15 cellular contexts compared by ENCODE assay signal in genomic region chr2:182504903-182505302, GRCh38.
DNase-seq lines count a peak whose midpoint lies in the region; ATAC-seq and TF ChIP-seq lines count a peak whose summit lies in the region.
"Had no signal": no experiment of that assay in that cellular context is flagged by ENCODE, and none has a peak within 500 bp of the region (broad histone marks: within the 10 kb centered on the region; RNA-seq: fewer than 3 reads in every experiment).

No MANE protein-coding gene starts in this region.

- TF ChIP-seq CTCF in SK-N-SH (IDR thresholded peaks at IDR 0.05) = no peak
- TF ChIP-seq CTCF in fibroblast of pulmonary artery (IDR thresholded peaks at IDR 0.05; ENCODE audit: low read length, missing control alignments) = no peak

- H3K14ac ChIP-seq in neuronal stem cell (ENCODE audit: low read length) = no peak overlapping the region

- H3K4me3 Mint-ChIP-seq in stimulated activated memory B cell treated with anti-CD40 and anti-IgM and Interleukin-4, amounts not matched to agents 10 μg/mL and 1 μg/mL and 100 μg/mL, for 72 hours = no peak overlapping the region
- H3K4me3 Mint-ChIP-seq: activated naive CD4-positive, alpha-beta T cell treated with anti-CD3 and anti-CD28 coated beads for 36 hours; CD14-positive monocyte had no signal

- H2AFZ ChIP-seq in SK-N-SH (ENCODE audit: low read depth) (peak overlapping the region; percentile 38; the same call in 1 of the 2 replicates), neuronal stem cell (ENCODE audit: low read length) (no peak overlapping the region)

- no peak overlapping the region for H4K8ac ChIP-seq in neuronal stem cell (ENCODE audit: low read depth, low read length)

- DNase-seq in AG20443 (ENCODE audit: low spot score) (peak; percentile 66), SK-N-SH (no peak), fibroblast of pulmonary artery (ENCODE audit: low read depth) (peak; percentile 95), neuronal stem cell (ENCODE audit: low spot score) (no peak), cerebellum (ENCODE audit: low spot score) (no peak), inferior parietal cortex (ENCODE audit: extremely low spot score) (no peak), dermis blood vessel endothelial cell (no peak)
- DNase-seq: activated naive CD4-positive, alpha-beta T cell treated with anti-CD3 and anti-CD28 coated beads for 36 hours; MM.1S; Peyer's patch; stimulated activated CD4-positive, alpha-beta T cell treated with anti-CD3 and anti-CD28 coated beads, Interleukin-2, amount 100 ng/mL, for 48 hours; stimulated activated naive CD4-positive, alpha-beta T cell had no signal

- 58% methylated on average over 2 of the region's 2 CpGs for WGBS in SK-N-SH (ENCODE audit: low lambda C conversion rate)
- no CpG with 5 or more reads among the region's 2 CpGs for WGBS in neuronal stem cell (ENCODE audit: extremely low coverage in 2 of 2, insufficient read length in 2 of 2, insufficient replicate concordance in 1 of 2), 2 donors

- no peaks in the 10 kb centered on the region for H3K79me2 ChIP-seq in SK-N-SH (ENCODE audit: insufficient read depth)

- TF ChIP-seq RAD21 in SK-N-SH (IDR thresholded peaks at IDR 0.05; ENCODE audit: low read length) = no peak

- H2BK12ac ChIP-seq in neuronal stem cell (ENCODE audit: low read length) = no peak overlapping the region

- H3K79me1 ChIP-seq in neuronal stem cell (ENCODE audit: low read depth, low read length) = no peaks in the 10 kb centered on the region

- no peak overlapping the region for H3K23ac ChIP-seq in neuronal stem cell (ENCODE audit: low read depth, low read length, poor library complexity)

- H3K27ac ChIP-seq in SK-N-SH (ENCODE audit: low read depth in 2 of 2, low read length in 1 of 2) (no peak overlapping the region), neuronal stem cell (replicated peaks; ENCODE audit: low read length) (peak overlapping the region; percentile 20)
- H3K27ac ChIP-seq: Peyer's patch, prostate gland had no signal

- H4K91ac ChIP-seq in neuronal stem cell (ENCODE audit: low read depth, low read length, poor library complexity) = no peak overlapping the region

- no peaks in the 10 kb centered on the region for H3K27me3 Mint-ChIP-seq in stimulated activated memory B cell treated with anti-CD40 and anti-IgM and Interleukin-4, amounts not matched to agents 10 μg/mL and 1 μg/mL and 100 μg/mL, for 72 hours

- no peak for TF ChIP-seq EP300 in SK-N-SH (IDR thresholded peaks at IDR 0.05; ENCODE audit: borderline replicate concordance in 1 of 2, low read depth in 1 of 2, low read length in 1 of 2)

- H2AK5ac ChIP-seq in neuronal stem cell (ENCODE audit: low read depth, low read length) = no peak overlapping the region

- no peak overlapping the region for H2BK120ac ChIP-seq in neuronal stem cell (ENCODE audit: low read depth, low read length)

- H2BK5ac ChIP-seq in neuronal stem cell (ENCODE audit: low read length) = no peak overlapping the region

- no peak overlapping the region for H3K18ac ChIP-seq in neuronal stem cell (ENCODE audit: low read length)

- no peaks in the 10 kb centered on the region for H4K20me1 ChIP-seq in SK-N-SH (ENCODE audit: insufficient read depth)

- H3K9me3 Mint-ChIP-seq in stimulated activated memory B cell treated with anti-CD40 and anti-IgM and Interleukin-4, amounts not matched to agents 10 μg/mL and 1 μg/mL and 100 μg/mL, for 72 hours = no peaks in the 10 kb centered on the region
- H3K9me3 Mint-ChIP-seq: activated naive CD4-positive, alpha-beta T cell treated with anti-CD3 and anti-CD28 coated beads for 36 hours had no signal

- H3K36me3 ChIP-seq in SK-N-SH (replicated peaks in 1 of 2; ENCODE audit: control insufficient read depth in 1 of 2, insufficient read depth in 2 of 2, low read length in 1 of 2) = no peaks in the 10 kb centered on the region
- no peaks in the 10 kb centered on the region for H3K36me3 ChIP-seq in neuronal stem cell (replicated peaks in 1 of 2; ENCODE audit: control insufficient read depth in 2 of 2, insufficient read depth in 2 of 2, low read length in 2 of 2)
- H3K36me3 ChIP-seq: Peyer's patch, prostate gland had no signal

- no peak overlapping the region for H3K27ac Mint-ChIP-seq in stimulated activated memory B cell treated with anti-CD40 and anti-IgM and Interleukin-4, amounts not matched to agents 10 μg/mL and 1 μg/mL and 100 μg/mL, for 72 hours
- H3K27ac Mint-ChIP-seq: activated naive CD4-positive, alpha-beta T cell treated with anti-CD3 and anti-CD28 coated beads for 36 hours; CD14-positive monocyte had no signal

- H3K4me2 ChIP-seq in SK-N-SH (no peak overlapping the region), neuronal stem cell (ENCODE audit: insufficient read depth, low read length, poor library complexity, severe bottlenecking) (no peak overlapping the region)

- CTCF ChIA-PET in SK-N-SH (lab: Yijun Ruan, JAX) = no interaction called here

- H3K9me3 ChIP-seq in SK-N-SH (no peaks in the 10 kb centered on the region), neuronal stem cell (replicated peaks in 1 of 2; ENCODE audit: control insufficient read depth in 2 of 2, insufficient read depth in 1 of 2, low read depth in 1 of 2, low read length in 2 of 2) (peaks cover 0 to 6% of the 10 kb centered on the region in 2 donors)
- H3K9me3 ChIP-seq: Peyer's patch, prostate gland had no signal

- no peaks in the 10 kb centered on the region for H3K36me3 Mint-ChIP-seq in stimulated activated memory B cell treated with anti-CD40 and anti-IgM and Interleukin-4, amounts not matched to agents 10 μg/mL and 1 μg/mL and 100 μg/mL, for 72 hours
- H3K36me3 Mint-ChIP-seq: CD14-positive monocyte had no signal

- H3F3A ChIP-seq in SK-N-SH (replicated peaks; ENCODE audit: insufficient read depth) = peaks cover 5% of the 10 kb centered on the region

- H2BK15ac ChIP-seq in neuronal stem cell (ENCODE audit: low read length) = no peak overlapping the region

- H3K4ac ChIP-seq in neuronal stem cell (ENCODE audit: low read length) = no peak overlapping the region

- H3K9me2 ChIP-seq in SK-N-SH = no peaks in the 10 kb centered on the region

- no peaks in the 10 kb centered on the region for H3K4me1 ChIP-seq in SK-N-SH (ENCODE audit: control insufficient read depth in 1 of 2, insufficient read depth in 2 of 2, low read depth in 1 of 2, low read length in 1 of 2)
- peaks cover 3 to 28% of the 10 kb centered on the region in 2 donors for H3K4me1 ChIP-seq in neuronal stem cell (ENCODE audit: control insufficient read depth in 2 of 2, insufficient read depth in 1 of 2, low read depth in 1 of 2, low read length in 2 of 2)
- H3K4me1 ChIP-seq: Peyer's patch, prostate gland had no signal

- POLR2A ChIA-PET in SK-N-SH (lab: Yijun Ruan, JAX) = interaction anchor here (0.6 kb wide), 1 partner anchor 15 kb away, joined by 3 read pairs; no protein-coding TSS in a partner anchor

- H3K4me3 ChIP-seq in SK-N-SH (ENCODE audit: low read depth in 2 of 2, low read length in 1 of 2) (no peak overlapping the region), fibroblast of pulmonary artery (replicated peaks; ENCODE audit: low read depth, low read length) (no peak overlapping the region), neuronal stem cell (ENCODE audit: low read length in 2 of 2) (no peak overlapping the region)
- H3K4me3 ChIP-seq: Peyer's patch, prostate gland had no signal

- ATAC-seq in stimulated activated memory B cell treated with anti-CD40 and anti-IgM and Interleukin-4, amounts not matched to agents 10 μg/mL and 1 μg/mL and 100 μg/mL, for 72 hours = no peak

- no peak overlapping the region for H3K9ac ChIP-seq in SK-N-SH
- H3K9ac ChIP-seq in neuronal stem cell (ENCODE audit: low read depth, low read length, poor library complexity) = no peak overlapping the region

- H3K27me3 ChIP-seq in SK-N-SH (ENCODE audit: insufficient read depth) (no peaks in the 10 kb centered on the region), neuronal stem cell (ENCODE audit: control insufficient read depth in 3 of 3, insufficient read depth in 3 of 3, low read depth in 1 of 3, low read length in 3 of 3) (no peaks in the 10 kb centered on the region)
- H3K27me3 ChIP-seq: Peyer's patch had no signal

- no peaks in the 10 kb centered on the region for H3K4me1 Mint-ChIP-seq in stimulated activated memory B cell treated with anti-CD40 and anti-IgM and Interleukin-4, amounts not matched to agents 10 μg/mL and 1 μg/mL and 100 μg/mL, for 72 hours
- H3K4me1 Mint-ChIP-seq: CD14-positive monocyte had no signal

TF ChIP-seq in SK-N-SH, 30 proteins besides CTCF, POLR2A, EP300 and RAD21:
- TF ChIP-seq NRF1 (IDR thresholded peaks at IDR 0.05; ENCODE audit: low read depth, low read length) = no peak

Comparison
In these comparisons a context has a peak if more than half of its experiments do, and no peak if none do; other contexts are left out.
1. DNase-seq: peak in AG20443 (single experiment) and fibroblast of pulmonary artery (single experiment); none in SK-N-SH (single experiment), neuronal stem cell (single experiment), cerebellum (single experiment), inferior parietal cortex (single experiment) and dermis blood vessel endothelial cell (single experiment).